In the genomic region with DNA sequence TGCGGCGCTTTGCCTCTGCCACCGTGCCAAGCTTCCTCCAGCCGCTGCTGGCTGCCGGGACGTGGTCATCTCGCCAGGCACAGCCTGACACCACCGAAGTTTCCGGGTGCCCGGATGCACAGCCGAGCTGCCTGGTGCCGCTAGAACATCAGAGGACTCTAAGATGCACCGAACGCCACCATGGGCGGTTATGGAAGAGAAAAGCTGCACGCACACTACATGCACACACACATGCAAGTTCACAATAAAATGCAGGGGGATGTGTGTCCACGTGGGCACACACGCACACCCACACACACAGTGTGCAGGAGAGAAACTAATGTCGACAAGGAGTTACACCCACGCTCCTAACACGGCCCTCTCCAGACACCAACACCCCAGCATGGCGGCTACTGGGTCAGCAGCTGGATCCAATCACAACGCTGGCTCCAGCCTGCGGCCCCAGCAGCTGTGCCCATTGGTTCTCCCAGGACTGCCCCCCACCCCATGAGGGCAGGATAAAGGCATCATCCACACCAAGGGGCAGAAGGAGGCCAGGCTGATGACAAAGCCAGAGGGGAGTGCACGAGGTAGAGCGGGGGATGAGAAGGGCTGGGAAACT, we compare ENCODE assay signal across 12 cellular contexts.
DNase-seq lines count a peak whose midpoint lies in the region; ATAC-seq and TF ChIP-seq lines count a peak whose summit lies in the region.
"Had no signal": no experiment of that assay in that cellular context is flagged by ENCODE, and none has a peak within 500 bp of the region (broad histone marks: within the 10 kb centered on the region; RNA-seq: fewer than 3 reads in every experiment).

No MANE protein-coding gene starts in this region.

- TF ChIP-seq CTCF in glutamatergic neuron (IDR thresholded peaks at IDR 0.05; ENCODE audit: partially characterized antibody, unreplicated experiment): no peak
- no peak for TF ChIP-seq CTCF in tibial nerve (IDR thresholded peaks at IDR 0.05)

- peaks cover 2% of the 10 kb centered on the region for H3K27me3 Mint-ChIP-seq in glutamatergic neuron (ENCODE audit: unreplicated experiment)
- H3K27me3 Mint-ChIP-seq: memory B cell had no signal

- H3K36me3 Mint-ChIP-seq in glutamatergic neuron (ENCODE audit: unreplicated experiment): no peaks in the 10 kb centered on the region
- H3K36me3 Mint-ChIP-seq: memory B cell had no signal

- ATAC-seq in Right ventricle myocardium inferior: no peak
- ATAC-seq in GM21619 (IDR thresholded peaks at IDR 0.05; ENCODE audit: unreplicated experiment): no peak
- ATAC-seq in HG03571 (IDR thresholded peaks at IDR 0.05; ENCODE audit: unreplicated experiment): no peak
- ATAC-seq: right cardiac atrium had no signal

- TF ChIP-seq EP300 in tibial nerve (IDR thresholded peaks at IDR 0.05): no peak

- H3K4me3 ChIP-seq in thymus (ENCODE audit: low read length): no peak overlapping the region
- H3K4me3 ChIP-seq in tibial nerve: no peak overlapping the region

- H3K4me1 Mint-ChIP-seq in glutamatergic neuron (ENCODE audit: low read depth, unreplicated experiment): peaks cover 29% of the 10 kb centered on the region
- H3K4me1 Mint-ChIP-seq: memory B cell had no signal

- H3K27me3 ChIP-seq in thymus (ENCODE audit: control insufficient read depth, insufficient read depth): no peaks in the 10 kb centered on the region
- peaks cover 0 to 4% of the 10 kb centered on the region in 2 donors for H3K27me3 ChIP-seq in tibial nerve

- intact Hi-C loops in Right ventricle myocardium inferior (cut with DNase I) (no loop called here), cardiac septum (cut with DNase I) (no loop called here)

- 88% methylated on average over 26 of the region's 26 CpGs for WGBS in thymus
- 85 to 90% methylated on average over 26 of the region's 26 CpGs for WGBS in tibial nerve, 2 donors

- H3K4me1 ChIP-seq in thymus (ENCODE audit: control insufficient read depth, insufficient read depth, low read length): peaks cover 54% of the 10 kb centered on the region
- H3K4me1 ChIP-seq in tibial nerve: peaks cover 0 to 23% (median 7%) of the 10 kb centered on the region in 4 donors

- no peak for TF ChIP-seq POLR2A in tibial nerve (IDR thresholded peaks at IDR 0.05)

- peaks cover 4% of the 10 kb centered on the region for H3K9me3 Mint-ChIP-seq in glutamatergic neuron (ENCODE audit: unreplicated experiment)
- H3K9me3 Mint-ChIP-seq: memory B cell had no signal

- H3K27ac Mint-ChIP-seq in glutamatergic neuron (ENCODE audit: unreplicated experiment): peak overlapping the region; percentile 55
- H3K27ac Mint-ChIP-seq: memory B cell had no signal

- H3K36me3 ChIP-seq in thymus (ENCODE audit: control insufficient read depth, insufficient read depth) (peaks cover 36% of the 10 kb centered on the region), tibial nerve (no peaks in the 10 kb centered on the region)

- H3K27ac ChIP-seq in thymus (ENCODE audit: low read depth): peak overlapping the region; percentile 66
- H3K27ac ChIP-seq in tibial nerve: no peak overlapping the region

- H3K4me3 Mint-ChIP-seq in glutamatergic neuron (ENCODE audit: unreplicated experiment): peak overlapping the region; percentile 67
- H3K4me3 Mint-ChIP-seq: memory B cell had no signal

- H3K9me3 ChIP-seq in thymus (ENCODE audit: control insufficient read depth): no peaks in the 10 kb centered on the region
- no peaks in the 10 kb centered on the region for H3K9me3 ChIP-seq in tibial nerve

- DNase-seq in Right ventricle myocardium inferior (ENCODE audit: missing footprints) (peak; percentile 21), cardiac septum (ENCODE audit: low spot score) (no peak), glutamatergic neuron (no peak), tibial nerve (ENCODE audit: low spot score in 2 of 2) (no peak)
- peak; percentile 55 for DNase-seq in activated effector memory CD4-positive, alpha-beta T cell treated with Interleukin-2 at 50 U/mL for 16 hours
- DNase-seq: ACHN, NCI-H187, right cardiac atrium had no signal

Comparison
In these comparisons a context has a peak if more than half of its experiments do, and no peak if none do; other contexts are left out.
1. DNase-seq: peak in Right ventricle myocardium inferior (single experiment) and activated effector memory CD4-positive, alpha-beta T cell treated with Interleukin-2 at 50 U/mL for 16 hours (single experiment); none in cardiac septum (single experiment), glutamatergic neuron (single experiment) and tibial nerve (0 of 2).